2 cellular contexts compared by ENCODE assay signal in genomic region chr20:21933526-21933925, GRCh38.
TF ChIP-seq lines count a peak whose summit lies in the region.

No MANE protein-coding gene starts in this region.

TF ChIP-seq in HepG2, 621 proteins besides CTCF, POLR2A, EP300 and RAD21:
- TF ChIP-seq LRRFIP1 (CRISPR knock-in tag; conservative IDR thresholded peaks at IDR 0.05) = no peak
- TF ChIP-seq CEBPG (CRISPR knock-in tag; IDR thresholded peaks at IDR 0.05) = peak; percentile 15; the same call in 1 of the 2 replicates
- no peak for TF ChIP-seq EHMT2 (IDR thresholded peaks at IDR 0.05; ENCODE audit: borderline replicate concordance, low read depth, low read length)
- TF ChIP-seq ZBTB33 (CRISPR knock-in tag; IDR thresholded peaks at IDR 0.05) = no peak
- no peak for TF ChIP-seq ZBTB8A (CRISPR knock-in tag; IDR thresholded peaks at IDR 0.05; ENCODE audit: borderline replicate concordance, low read depth)
- TF ChIP-seq IRX3 (CRISPR knock-in tag; IDR thresholded peaks at IDR 0.05; ENCODE audit: borderline replicate concordance, low read depth) = no peak
- TF ChIP-seq CEBPB (IDR thresholded peaks at IDR 0.05; ENCODE audit: borderline replicate concordance, low read depth, low read length) = peak; percentile 88
- no peak for TF ChIP-seq PHF8 (CRISPR knock-in tag; IDR thresholded peaks at IDR 0.05)
- TF ChIP-seq ZNF768 (CRISPR knock-in tag; IDR thresholded peaks at IDR 0.05) = no peak
- no peak for TF ChIP-seq NRL (CRISPR knock-in tag; IDR thresholded peaks at IDR 0.05; ENCODE audit: borderline replicate concordance)
- TF ChIP-seq CHD2 (IDR thresholded peaks at IDR 0.05; ENCODE audit: low read depth, low read length) = no peak
- no peak for TF ChIP-seq KDM4B (CRISPR knock-in tag; IDR thresholded peaks at IDR 0.05)

TF ChIP-seq in H1, 55 proteins besides CTCF, POLR2A, EP300 and RAD21:
- TF ChIP-seq SIN3A (conservative IDR thresholded peaks at IDR 0.05 in 1 of 2, IDR thresholded peaks at IDR 0.05 in 1 of 2; ENCODE audit: low read depth in 1 of 2, low read length in 2 of 2) = no peak
- peak; percentile 78 for TF ChIP-seq CEBPB (IDR thresholded peaks at IDR 0.05; ENCODE audit: low read depth, low read length)
